ENCODE assay signal across 21 cellular contexts in genomic region chr3:124653071-124653470, GRCh38.
DNase-seq lines count a peak whose midpoint lies in the region; ATAC-seq and TF ChIP-seq lines count a peak whose summit lies in the region.
"Had no signal": no experiment of that assay in that cellular context is flagged by ENCODE, and none has a peak within 500 bp of the region (broad histone marks: within the 10 kb centered on the region; RNA-seq: fewer than 3 reads in every experiment).

No MANE protein-coding gene starts in this region.

- no peak overlapping the region for H3K4me3 Mint-ChIP-seq in activated naive CD8-positive, alpha-beta T cell treated with anti-CD3 and anti-CD28 coated beads, Interleukin-2, amount 50 U/mL, for 24 hours
- H3K4me3 Mint-ChIP-seq in natural killer cell: peak overlapping the region; percentile 1
- H3K4me3 Mint-ChIP-seq: CD4-positive, alpha-beta memory T cell; H9 had no signal

- H3K27ac ChIP-seq in right atrium auricular region: peak overlapping the region; percentile 55 to 72
- H3K27ac ChIP-seq in lower lobe of right lung: no peak overlapping the region
- H3K27ac ChIP-seq: BLaER1, RWPE1 had no signal

- H3K27me3 ChIP-seq in right atrium auricular region (no peaks in the 10 kb centered on the region), lower lobe of right lung (ENCODE audit: low read depth) (no peaks in the 10 kb centered on the region)
- H3K27me3 ChIP-seq: BLaER1 had no signal

- no peak overlapping the region for H3K4me3 ChIP-seq in right atrium auricular region
- no peak overlapping the region for H3K4me3 ChIP-seq in lower lobe of right lung
- H3K4me3 ChIP-seq: BLaER1, GM12878 had no signal

- H3K4me1 ChIP-seq in right atrium auricular region: peaks cover 0 to 18% of the 10 kb centered on the region in 2 donors
- no peaks in the 10 kb centered on the region for H3K4me1 ChIP-seq in lower lobe of right lung

- intact Hi-C loops in Right ventricle myocardium superior (cut with DNase I) (no loop called here), natural killer cell (cut with micrococcal nuclease) (no loop called here), lower lobe of right lung (cut with DNase I) (no loop called here)

- ATAC-seq in Right ventricle myocardium superior (ENCODE audit: poor library complexity): no peak
- no peak for ATAC-seq in activated naive CD8-positive, alpha-beta T cell treated with anti-CD3 and anti-CD28 coated beads, Interleukin-2, amount 50 U/mL, for 24 hours
- ATAC-seq in natural killer cell: no peak
- no peak for ATAC-seq in GM21423 (IDR thresholded peaks at IDR 0.05; ENCODE audit: unreplicated experiment)
- ATAC-seq in lower lobe of right lung: no peak
- ATAC-seq: GM12878, PC-3 had no signal

- H3K9me3 ChIP-seq in right atrium auricular region (no peaks in the 10 kb centered on the region), lower lobe of right lung (no peaks in the 10 kb centered on the region)
- H3K9me3 ChIP-seq: BLaER1 had no signal

- no peaks in the 10 kb centered on the region for H3K27me3 Mint-ChIP-seq in activated naive CD8-positive, alpha-beta T cell treated with anti-CD3 and anti-CD28 coated beads, Interleukin-2, amount 50 U/mL, for 24 hours
- peaks cover 0 to under 1% of the 10 kb centered on the region in 2 donors for H3K27me3 Mint-ChIP-seq in natural killer cell (ENCODE audit: low read depth in 2 of 2)
- H3K27me3 Mint-ChIP-seq: CD4-positive, alpha-beta memory T cell; IgD-negative memory B cell had no signal

- H3K4me1 Mint-ChIP-seq in activated naive CD8-positive, alpha-beta T cell treated with anti-CD3 and anti-CD28 coated beads, Interleukin-2, amount 50 U/mL, for 24 hours: peaks cover 46% of the 10 kb centered on the region
- H3K4me1 Mint-ChIP-seq in natural killer cell: peaks cover 58 to 61% of the 10 kb centered on the region in 2 donors

- no peak for TF ChIP-seq CTCF in right atrium auricular region (IDR thresholded peaks at IDR 0.05)
- no peak for TF ChIP-seq CTCF in natural killer cell (IDR thresholded peaks at IDR 0.05)
- TF ChIP-seq CTCF in lower lobe of right lung (IDR thresholded peaks at IDR 0.05): no peak

- H3K9me3 Mint-ChIP-seq in activated naive CD8-positive, alpha-beta T cell treated with anti-CD3 and anti-CD28 coated beads, Interleukin-2, amount 50 U/mL, for 24 hours: no peaks in the 10 kb centered on the region
- H3K9me3 Mint-ChIP-seq in natural killer cell: no peaks in the 10 kb centered on the region
- H3K9me3 Mint-ChIP-seq: CD4-positive, alpha-beta memory T cell; H9 had no signal

- DNase-seq in right atrium auricular region (ENCODE audit: low spot score): no peak
- no peak for DNase-seq in Right ventricle myocardium superior
- DNase-seq in activated naive CD8-positive, alpha-beta T cell treated with anti-CD3 and anti-CD28 coated beads, Interleukin-2, amount 50 U/mL, for 24 hours: no peak
- no peak for DNase-seq in natural killer cell
- DNase-seq in stimulated activated CD4-positive, alpha-beta T cell treated with anti-CD3 and anti-CD28 coated beads, Interleukin-12 subunit alpha, Interleukin-12 subunit beta, amount 100 ng/mL, for 4 hours: no peak
- DNase-seq in lower lobe of right lung: no peak
- DNase-seq: CD4-positive, alpha-beta memory T cell; DMS53; EL; H9; Karpas-422; NCI-H1417 treated with DMSO at 0.1 percent for 48 hours; NCI-H1930; NCI-H345; NCI-H524 treated with DMSO at 0.1 percent for 48 hours; PC-3 had no signal

- H3K36me3 Mint-ChIP-seq in activated naive CD8-positive, alpha-beta T cell treated with anti-CD3 and anti-CD28 coated beads, Interleukin-2, amount 50 U/mL, for 24 hours (ENCODE audit: low read depth): peaks cover 3% of the 10 kb centered on the region
- no peaks in the 10 kb centered on the region for H3K36me3 Mint-ChIP-seq in natural killer cell
- H3K36me3 Mint-ChIP-seq: IgD-negative memory B cell had no signal

- peaks cover 43% of the 10 kb centered on the region for H3K36me3 ChIP-seq in right atrium auricular region
- peaks cover 16% of the 10 kb centered on the region for H3K36me3 ChIP-seq in lower lobe of right lung

- H3K27ac Mint-ChIP-seq in activated naive CD8-positive, alpha-beta T cell treated with anti-CD3 and anti-CD28 coated beads, Interleukin-2, amount 50 U/mL, for 24 hours: peak overlapping the region; percentile 9
- H3K27ac Mint-ChIP-seq in natural killer cell: peak overlapping the region; percentile 45 to 57
- H3K27ac Mint-ChIP-seq: CD4-positive, alpha-beta memory T cell; H9; IgD-negative memory B cell had no signal
